16 cellular contexts compared by ENCODE assay signal in the genomic region with DNA sequence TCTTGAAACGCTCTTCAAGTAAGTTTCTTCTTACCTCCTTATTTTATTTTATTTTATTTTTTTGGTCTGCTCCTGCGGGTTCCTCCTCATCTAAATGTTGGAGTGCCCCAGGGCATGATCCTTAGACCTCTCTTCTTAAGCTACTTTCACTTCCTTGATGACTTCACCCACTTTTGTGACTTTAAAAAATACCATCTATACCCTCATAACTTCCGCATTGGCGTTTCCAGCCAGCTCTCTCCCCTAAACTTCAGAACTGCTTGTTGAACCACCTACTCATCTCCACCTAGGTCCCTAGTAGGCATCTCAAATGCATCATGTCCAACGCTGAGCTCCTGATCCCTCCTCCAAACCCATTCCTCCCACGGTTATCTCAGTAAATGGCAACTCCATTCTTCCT. TPM values are rescaled to one million over a fixed set of nuclear protein-coding genes. Genes with fewer than 3 reads are reported as not detected.
DNase-seq lines count a peak whose midpoint lies in the region; ATAC-seq, FAIRE-seq and TF ChIP-seq lines count a peak whose summit lies in the region.
"Had no signal": no experiment of that assay in that cellular context is flagged by ENCODE, and none has a peak within 500 bp of the region (broad histone marks: within the 10 kb centered on the region; RNA-seq: fewer than 3 reads in every experiment).

No MANE protein-coding gene starts in this region.

- H2AFZ ChIP-seq in astrocyte (ENCODE audit: low read depth, low read length): no peak overlapping the region

- H3K4me3 Mint-ChIP-seq in astrocyte (ENCODE audit: unreplicated experiment): no peak overlapping the region

- no peaks in the 10 kb centered on the region for H3K79me2 ChIP-seq in astrocyte (ENCODE audit: insufficient read depth, low read length)

- FAIRE-seq in astrocyte (lab: Jason Lieb, UNC): no peak

- H3K9me3 ChIP-seq in astrocyte (ENCODE audit: insufficient read depth, low read depth, low read length): no peaks in the 10 kb centered on the region
- H3K9me3 ChIP-seq: BLaER1, testis had no signal

- H3K9me3 Mint-ChIP-seq in astrocyte (ENCODE audit: unreplicated experiment): peaks cover 2% of the 10 kb centered on the region

- no peak overlapping the region for H3K4me2 ChIP-seq in astrocyte (ENCODE audit: low read length)
- H3K4me2 ChIP-seq: BLaER1 had no signal

- H3K4me3 ChIP-seq in astrocyte (ENCODE audit: insufficient read depth, low read depth, low read length) (no peak overlapping the region), skin epidermis (no peak overlapping the region)
- H3K4me3 ChIP-seq: BLaER1, testis had no signal

- H3K27me3 ChIP-seq in astrocyte (ENCODE audit: insufficient read depth, low read length): no peaks in the 10 kb centered on the region
- H3K27me3 ChIP-seq: BLaER1, testis had no signal

- H3K27ac ChIP-seq in astrocyte (ENCODE audit: low read depth, low read length): no peak overlapping the region
- H3K27ac ChIP-seq in skin epidermis: peak overlapping the region in 12 of 21 experiments; percentile 32 to 74 (median 66)
- H3K27ac ChIP-seq: BLaER1, testis had no signal

- ATAC-seq in GM21786 (IDR thresholded peaks at IDR 0.05; ENCODE audit: unreplicated experiment): peak; percentile 42
- no peak for ATAC-seq in GM21515 (IDR thresholded peaks at IDR 0.05; ENCODE audit: unreplicated experiment)

- H3K27me3 Mint-ChIP-seq in astrocyte (ENCODE audit: low read depth, unreplicated experiment): no peaks in the 10 kb centered on the region

- DNase-seq in NOMO-1 (lab: John Stamatoyannopoulos, UW; ENCODE audit: unreplicated experiment in 2 of 2) (peak; percentile 47 to 89), astrocyte (ENCODE audit: low read depth) (no peak), NCI-H146 (lab: John Stamatoyannopoulos, UW) (no peak), SHP77 treated with DMSO at 0.1 percent for 48 hours (lab: John Stamatoyannopoulos, UW) (no peak)
- DNase-seq: activated CD4-positive, alpha-beta T cell treated with anti-CD3 and anti-CD28 coated beads, Interleukin-2, amount 50 U/mL, for 1 hour; activated naive CD4-positive, alpha-beta T cell treated with anti-CD3 and anti-CD28 coated beads, Interleukin-2, amount 50 U/mL, for 16 hours; DMS79 treated with DMSO at 0.1 percent for 48 hours; effector CD4-positive, alpha-beta T cell; GOT3; NCI-H82; retina; testis had no signal

- H3K4me1 ChIP-seq in astrocyte (ENCODE audit: insufficient read depth, low read length): no peaks in the 10 kb centered on the region
- H3K4me1 ChIP-seq: BLaER1, testis had no signal

- no peaks in the 10 kb centered on the region for H3K36me3 Mint-ChIP-seq in astrocyte (ENCODE audit: low read depth, unreplicated experiment)

- H4K20me1 ChIP-seq in astrocyte (ENCODE audit: insufficient read depth, low read length): no peaks in the 10 kb centered on the region
- H4K20me1 ChIP-seq: BLaER1 had no signal

- peaks cover 21% of the 10 kb centered on the region for H3K4me1 Mint-ChIP-seq in astrocyte (ENCODE audit: low read depth, unreplicated experiment)

- TF ChIP-seq CTCF in astrocyte (IDR thresholded peaks at IDR 0.05; ENCODE audit: insufficient read depth, low read depth, low read length): no peak

- H3K27ac Mint-ChIP-seq in astrocyte (ENCODE audit: unreplicated experiment): peak overlapping the region; percentile 15

- no peak overlapping the region for H3K9ac ChIP-seq in astrocyte (ENCODE audit: low read length)
- H3K9ac ChIP-seq: BLaER1 had no signal

- no peaks in the 10 kb centered on the region for H3K36me3 ChIP-seq in astrocyte (ENCODE audit: insufficient read depth, low read length)
- H3K36me3 ChIP-seq: BLaER1 had no signal

RNA-seq across cellular contexts. Expression of gene NFAT5, which starts 51.4 kb away (rescaled TPM):
- total RNA-seq in astrocyte: 79.1 and 96.2 TPM in 2 replicates

Comparison
In these comparisons a context has a peak if more than half of its experiments do, and no peak if none do; other contexts are left out.
1. DNase-seq: peak in NOMO-1 (2 of 2); none in astrocyte (single experiment), NCI-H146 (single experiment) and SHP77 treated with DMSO at 0.1 percent for 48 hours (single experiment).